Comparison of ENCODE assay signal across 16 cellular contexts in the genomic region with DNA sequence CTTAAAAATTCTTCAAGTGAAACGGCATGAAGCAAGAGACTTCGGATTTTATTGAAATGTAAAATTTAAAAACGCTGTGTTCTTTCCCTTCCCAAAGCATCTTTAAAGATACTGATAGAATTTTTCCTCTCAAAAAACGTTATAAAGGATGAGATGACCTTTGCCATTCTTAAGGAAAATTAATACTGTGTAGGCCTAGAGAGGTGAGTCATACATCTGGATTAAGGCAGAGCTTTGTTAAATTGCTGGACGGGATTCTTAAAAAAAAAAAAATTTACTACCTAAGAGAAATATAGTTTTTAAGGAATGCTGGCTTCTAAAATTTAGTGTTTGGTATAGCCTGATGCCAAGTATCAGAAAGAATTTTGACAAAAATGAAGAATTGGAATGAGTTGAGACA. TPM values are rescaled to one million over a fixed set of nuclear protein-coding genes. Genes with fewer than 3 reads are reported as not detected.
DNase-seq lines count a peak whose midpoint lies in the region; ATAC-seq, FAIRE-seq and TF ChIP-seq lines count a peak whose summit lies in the region.
"Had no signal": no experiment of that assay in that cellular context is flagged by ENCODE, and none has a peak within 500 bp of the region (broad histone marks: within the 10 kb centered on the region; RNA-seq: fewer than 3 reads in every experiment).

No MANE protein-coding gene starts in this region.

- no peaks in the 10 kb centered on the region for H3K9me1 ChIP-seq in K562 (ENCODE audit: control insufficient read depth, insufficient read depth, low read length)

- H3K36me3 ChIP-seq in PC-3 (ENCODE audit: low read depth, low read length) (no peaks in the 10 kb centered on the region), K562 (ENCODE audit: control insufficient read depth, insufficient read depth, low read length) (peaks cover 43% of the 10 kb centered on the region), GM23248 (ENCODE audit: low read depth) (no peaks in the 10 kb centered on the region)
- H3K36me3 ChIP-seq: BLaER1 had no signal

- WGBS in K562 (ENCODE audit: insufficient coverage, low coverage, missing lambda C conversion rate), result 66% methylated on average over 5 of the region's 5 CpGs
- WGBS in GM23248 (ENCODE audit: low coverage in 1 of 2, low lambda C conversion rate in 2 of 2, missing lambda C conversion rate in 2 of 2), 2 experiments, result 74 to 80% methylated on average over 5 of the region's 5 CpGs

- no peak for TF ChIP-seq POLR2A in K562 (conservative IDR thresholded peaks at IDR 0.05)

- H2AFZ ChIP-seq in PC-3 (ENCODE audit: low read length) (no peak overlapping the region), K562 (ENCODE audit: low read depth, low read length) (no peak overlapping the region), GM23248 (no peak overlapping the region)

- H3K9me2 ChIP-seq in PC-3 (replicated peaks; ENCODE audit: low read length) (no peaks in the 10 kb centered on the region), GM23248 (ENCODE audit: insufficient read depth) (no peaks in the 10 kb centered on the region)

- H3K4me2 ChIP-seq in PC-3 (ENCODE audit: low read length) (peak overlapping the region; percentile 40), K562 (ENCODE audit: insufficient read depth, low read length) (no peak overlapping the region), GM23248 (ENCODE audit: unreplicated experiment) (no peak overlapping the region)
- H3K4me2 ChIP-seq: BLaER1, KMS-11 had no signal

- H3K9me3 ChIP-seq in PC-3 (ENCODE audit: low read length) (no peaks in the 10 kb centered on the region), K562 (replicated peaks; ENCODE audit: control insufficient read depth, insufficient read depth, low read depth, low read length) (no peaks in the 10 kb centered on the region), GM23248 (ENCODE audit: low read depth) (no peaks in the 10 kb centered on the region)
- H3K9me3 ChIP-seq: BLaER1 had no signal

- H3K27ac ChIP-seq in PC-3 (ENCODE audit: low read length), result no peak overlapping the region
- no peak overlapping the region for H3K27ac ChIP-seq in K562 (ENCODE audit: extremely low read depth, low read depth, low read length)
- H3K27ac ChIP-seq in GM23248, result no peak overlapping the region
- H3K27ac ChIP-seq: BLaER1, KMS-11 had no signal

- H4K20me1 ChIP-seq in PC-3 (ENCODE audit: low read length) (no peaks in the 10 kb centered on the region), K562 (replicated peaks; ENCODE audit: control insufficient read depth, insufficient read depth, low read length) (no peaks in the 10 kb centered on the region), GM23248 (ENCODE audit: insufficient read depth) (no peaks in the 10 kb centered on the region)
- H4K20me1 ChIP-seq: BLaER1 had no signal

- H3K27me3 ChIP-seq in PC-3 (ENCODE audit: low read length), result no peaks in the 10 kb centered on the region
- no peaks in the 10 kb centered on the region for H3K27me3 ChIP-seq in K562 (ENCODE audit: control insufficient read depth in 2 of 2, insufficient read depth in 2 of 2, low read length in 2 of 2)
- no peaks in the 10 kb centered on the region for H3K27me3 ChIP-seq in GM23248 (replicated peaks; ENCODE audit: insufficient read depth)
- H3K27me3 ChIP-seq: BLaER1 had no signal

- intact Hi-C loops in PC-3 (cut with micrococcal nuclease) (loop anchor here (10.0 kb wide), 1 partner anchor 852 kb away; no protein-coding TSS in a partner anchor), K562 (cut with micrococcal nuclease) (no loop called here), left ventricle myocardium superior (cut with micrococcal nuclease) (no loop called here)

- H3K79me2 ChIP-seq in PC-3 (ENCODE audit: low read length) (no peaks in the 10 kb centered on the region), K562 (ENCODE audit: control insufficient read depth, insufficient read depth, low read length) (no peaks in the 10 kb centered on the region), GM23248 (ENCODE audit: insufficient read depth) (no peaks in the 10 kb centered on the region)

- TF ChIP-seq EP300 in K562 (IDR thresholded peaks at IDR 0.05; ENCODE audit: low read length), result no peak

- BruUV-seq in PC-3 (replicated peaks; lab: Mats Ljungman, UMichigan) (no TSS peak), K562 (replicated peaks; lab: Mats Ljungman, UMichigan) (no TSS peak)

- FAIRE-seq in K562 (lab: Jason Lieb, UNC), result no peak
- FAIRE-seq: GM19239 had no signal

- POLR2A ChIA-PET in PC-3 (lab: Charles Lee; ENCODE audit: unreplicated experiment) (interaction anchor here (0.6 kb wide), 2 partner anchors 13 to 877 kb away, joined by 3 to 9 read pairs; partner anchors contain the start of gene NAMPT), K562 (lab: Yijun Ruan, JAX) (interaction anchor here (1.0 to 1.5 kb wide), 2 partner anchors 10 to 14 kb away, joined by 3 read pairs; no protein-coding TSS in a partner anchor)

- H3K4me3 ChIP-seq in PC-3 (ENCODE audit: low read length) (no peak overlapping the region), K562 (no peak overlapping the region), GM23248 (no peak overlapping the region)
- H3K4me3 ChIP-seq: BLaER1 had no signal

- in situ Hi-C loops in K562 (cut with MboI), result no loop called here
- in situ Hi-C loops in GM23248 (cut with MboI), result no loop called here

- no peak for TF ChIP-seq CTCF in PC-3 (conservative IDR thresholded peaks at IDR 0.05; ENCODE audit: low read depth, low read length)
- TF ChIP-seq CTCF in K562 (IDR thresholded peaks at IDR 0.05 in 2 of 3, conservative IDR thresholded peaks at IDR 0.05 in 1 of 3; ENCODE audit: insufficient read depth in 2 of 3, low read depth in 1 of 3, low read length in 3 of 3), result no peak

- H3F3A ChIP-seq in PC-3 (ENCODE audit: low read length, unreplicated experiment) (no peaks in the 10 kb centered on the region), GM23248 (ENCODE audit: insufficient read depth) (peaks cover 9% of the 10 kb centered on the region)

- DNase-seq in COLO829 (ENCODE audit: low spot score) (peak; percentile 59), PC-3 (peak; percentile 22), K562 (ENCODE audit: extremely low read depth in 1 of 4, low spot score in 3 of 4) (no peak), fibroblast of peridontal ligament (ENCODE audit: extremely low read depth) (peak; percentile 27), ureter (ENCODE audit: low spot score) (no peak), GM23248 (no peak), left ventricle myocardium superior (no peak)
- DNase-seq: AML-193; CD8-positive, alpha-beta memory T cell; DND-41; GF-D8 had no signal

- no peak for TF ChIP-seq RAD21 in K562 (CRISPR knock-in tag; conservative IDR thresholded peaks at IDR 0.05 in 1 of 2, IDR thresholded peaks at IDR 0.05 in 1 of 2)

- ATAC-seq in PC-3 (peak; percentile 51), K562 (no peak), HG03135 (IDR thresholded peaks at IDR 0.05; ENCODE audit: unreplicated experiment) (no peak), left ventricle myocardium superior (no peak)
- ATAC-seq: HCT116 had no signal

- H3K4me1 ChIP-seq in PC-3 (ENCODE audit: insufficient read depth, low read length), result peaks cover 21% of the 10 kb centered on the region
- H3K4me1 ChIP-seq in K562 (replicated peaks in 1 of 2; ENCODE audit: control insufficient read depth in 2 of 2, insufficient read depth in 2 of 2, low read length in 2 of 2), result peaks cover 5 to 16% of the 10 kb centered on the region in 2 experiments; a peak in 4 of 5 replicates
- H3K4me1 ChIP-seq in GM23248 (ENCODE audit: insufficient read depth), result peaks cover 6% of the 10 kb centered on the region

- H3K9ac ChIP-seq in PC-3 (ENCODE audit: low read length) (no peak overlapping the region), K562 (ENCODE audit: insufficient read depth in 1 of 2, low read depth in 2 of 2, low read length in 2 of 2) (no peak overlapping the region), GM23248 (no peak overlapping the region)
- H3K9ac ChIP-seq: BLaER1, KMS-11 had no signal

- CTCF ChIA-PET in PC-3 (lab: Charles Lee) (interaction anchor here (0.5 to 0.7 kb wide), 2 partner anchors 11 to 17 kb away, joined by 3 read pairs; no protein-coding TSS in a partner anchor), K562 (lab: Yijun Ruan, JAX; ENCODE audit: low intra/inter-chr PET ratio) (no interaction called here)

TF ChIP-seq in K562, 482 proteins besides CTCF, POLR2A, EP300 and RAD21:
- TF ChIP-seq IFI16 (CRISPR knock-in tag; IDR thresholded peaks at IDR 0.05), result no peak
- TF ChIP-seq, protein P1, sequence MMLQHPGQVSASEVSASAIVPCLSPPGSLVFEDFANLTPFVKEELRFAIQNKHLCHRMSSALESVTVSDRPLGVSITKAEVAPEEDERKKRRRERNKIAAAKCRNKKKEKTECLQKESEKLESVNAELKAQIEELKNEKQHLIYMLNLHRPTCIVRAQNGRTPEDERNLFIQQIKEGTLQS (IDR thresholded peaks at IDR 0.05), result 0 out of 2 replicates have a peak, but pooled peaks have one; percentile 50
- TF ChIP-seq, protein P1 (CRISPR knock-in tag; conservative IDR thresholded peaks at IDR 0.05), result no peak
- TF ChIP-seq ZNF133 (CRISPR knock-in tag; IDR thresholded peaks at IDR 0.05), result no peak

RNA-seq across cellular contexts. Expression of gene HBP1, which starts 6.3 kb away (rescaled TPM):
- total RNA-seq in PC-3 (2014; rRNA removed) (13.0 and 17.6 TPM in 2 replicates), K562 (2014; rRNA removed) (21.2 and 22.6 TPM in 2 replicates), K562 (2014; rRNA removed; fragmentation: Illumina TruSeq; extraction: Trizol) (31.5 and 41.4 TPM in 2 replicates), K562 (2015; rRNA removed; fragmentation: Illumina TruSeq; extraction: Trizol) (16.2 and 18.7 TPM in 2 replicates), K562 (2021) (22.9 and 27.0 TPM in 2 replicates), ureter (62.1 TPM), left ventricle myocardium superior (81.4 TPM)
- total RNA-seq in K562 (2011; cell fraction: chromatin; rRNA removed; ENCODE audit: low replicate concordance), result 92.0 and 187 TPM in 2 replicates
- 33.9 and 45.5 TPM in 2 replicates for total RNA-seq in K562 (2011; cell fraction: nucleolus; rRNA removed)
- 81.3 and 111 TPM in 2 replicates for total RNA-seq in K562 (2011; cell fraction: nucleoplasm; rRNA removed)
- polyA plus RNA-seq in K562 (2011; rRNA removed) (43.4 and 59.9 TPM in 2 replicates), K562 (2014; fragmentation: Illumina TruSeq; extraction: Trizol) (24.1 and 30.7 TPM in 2 replicates), K562 (2014; fragmentation: Nextera tagmentation; extraction: Ambion mirVana) (10 to 100 TPM; 37.9 to 44.9 TPM), K562 (2014; rRNA removed) (16.5 and 20.3 TPM in 2 replicates), GM23248 (2016; fragmentation: Nextera tagmentation; extraction: Ambion mirVana) (75.6 and 77.3 TPM in 2 replicates)
- polyA plus RNA-seq in K562 (2011; cell fraction: cytosol; rRNA removed), result 17.5 and 26.0 TPM in 2 replicates
- polyA plus RNA-seq in K562 (2011; cell fraction: nucleus; rRNA removed), result 35.1 and 41.0 TPM in 2 replicates
- polyA plus RNA-seq in K562 (2012), result 35.6 and 44.8 TPM in 2 replicates
- 90.1 and 96.8 TPM in 2 replicates for polyA minus RNA-seq in K562 (2011; rRNA and poly(A)+ RNA removed)
- 16.4 and 22.4 TPM in 2 replicates for polyA minus RNA-seq in K562 (2011; cell fraction: cytosol; rRNA and poly(A)+ RNA removed)
- polyA minus RNA-seq in K562 (2011; cell fraction: nucleus; rRNA and poly(A)+ RNA removed), result 35.4 and 48.2 TPM in 2 replicates
- total RNA-seq in GM23248 (2014; rRNA removed; shearing (Covaris generic)), result 87.5 and 102 TPM in 2 replicates

Comparison
In these comparisons a context has a peak if more than half of its experiments do, and no peak if none do; other contexts are left out.
1. DNase-seq: peak in COLO829 (single experiment), PC-3 (single experiment) and fibroblast of peridontal ligament (single experiment); none in K562 (0 of 4), ureter (single experiment), GM23248 (single experiment) and left ventricle myocardium superior (single experiment).